ENCODE assay signal across 17 cellular contexts in genomic region chr17:76840884-76841775, GRCh38. TPM values are rescaled to one million over a fixed set of nuclear protein-coding genes. Genes with fewer than 3 reads are reported as not detected.
A peak's percentile ranks its signal among the peaks of the same experiment; 100 is the strongest.
DNase-seq lines count a peak whose midpoint lies in the region; ATAC-seq, FAIRE-seq and TF ChIP-seq lines count a peak whose summit lies in the region.
"Had no signal": no experiment of that assay in that cellular context is flagged by ENCODE, and none has a peak within 500 bp of the region (broad histone marks: within the 10 kb centered on the region; RNA-seq: fewer than 3 reads in every experiment).

No MANE protein-coding gene starts in this region.

- peaks cover 44% of the 10 kb centered on the region for H3K27me3 Mint-ChIP-seq in CD4-positive, CD25-positive, alpha-beta regulatory T cell
- peaks cover 33% of the 10 kb centered on the region for H3K27me3 Mint-ChIP-seq in WTC11 (ENCODE audit: low read depth)
- H3K27me3 Mint-ChIP-seq in activated CD8-positive, alpha-beta memory T cell treated with anti-CD3 and anti-CD28 coated beads, Interleukin-2, amount 10 ng/mL, durations not matched to agents 7 days and 5 days: peaks cover 46% of the 10 kb centered on the region

- H2BK15ac ChIP-seq in mesendoderm (replicated peaks; ENCODE audit: low read depth): no peak overlapping the region

- FAIRE-seq in kidney (lab: Jason Lieb, UNC): no peak
- FAIRE-seq: bronchial epithelial cell, GM12891 had no signal

- H4K5ac ChIP-seq in mesendoderm (ENCODE audit: low read length): no peak overlapping the region

- peaks cover 8% of the 10 kb centered on the region for H3K4me1 ChIP-seq in CD4-positive, CD25-positive, alpha-beta regulatory T cell (ENCODE audit: control insufficient read depth, insufficient read depth, low read length, poor library complexity, severe bottlenecking)
- H3K4me1 ChIP-seq in HUES6 (ENCODE audit: control insufficient read depth, insufficient read depth, low read length) (peaks cover 32% of the 10 kb centered on the region), mesendoderm (ENCODE audit: control insufficient read depth, low read depth, low read length) (no peaks in the 10 kb centered on the region), kidney (ENCODE audit: control insufficient read depth in 1 of 2, insufficient read depth in 1 of 2, low read depth in 1 of 2, low read length in 2 of 2) (peaks cover 0 to 2% of the 10 kb centered on the region in 2 donors)

- no peaks in the 10 kb centered on the region for H3K36me3 ChIP-seq in CD4-positive, CD25-positive, alpha-beta regulatory T cell (ENCODE audit: control insufficient read depth, insufficient read depth, low read length)
- H3K36me3 ChIP-seq in HUES6 (ENCODE audit: control insufficient read depth, insufficient read depth, low read length): no peaks in the 10 kb centered on the region
- H3K36me3 ChIP-seq in mesendoderm (ENCODE audit: control insufficient read depth, insufficient read depth, low read length): no peaks in the 10 kb centered on the region
- H3K36me3 ChIP-seq in kidney (ENCODE audit: control insufficient read depth in 1 of 2, insufficient read depth in 2 of 2, low read length in 2 of 2): no peaks in the 10 kb centered on the region
- H3K36me3 ChIP-seq: MG63, tibial nerve had no signal

- no peak overlapping the region for H3K9ac ChIP-seq in HUES6 (ENCODE audit: low read length)
- peak overlapping the region; percentile 47 for H3K9ac ChIP-seq in mesendoderm (ENCODE audit: low read length)
- no peak overlapping the region for H3K9ac ChIP-seq in kidney (ENCODE audit: low read length in 2 of 2)

- WGBS in mesendoderm (ENCODE audit: extremely low coverage, insufficient coverage, low lambda C conversion rate): no CpG with 5 or more reads among the region's 8 CpGs

- CTCF ChIA-PET in WTC11 (lab: Charles Lee): interaction anchor here (0.7 to 2.5 kb wide), 14 partner anchors 9 to 426 kb away, joined by 3 to 24 read pairs (median 5); partner anchors contain the start of gene MGAT5B
- CTCF ChIA-PET in activated CD8-positive, alpha-beta memory T cell treated with anti-CD3 and anti-CD28 coated beads, Interleukin-2, amount 10 ng/mL, durations not matched to agents 7 days and 5 days (lab: Charles Lee): interaction anchor here (1.4 kb wide), 1 partner anchor 215 kb away, joined by 4 read pairs; no protein-coding TSS in a partner anchor

- peak overlapping the region in 3 of 4 donors; percentile 39 to 61 (median 54) for H3K4me3 Mint-ChIP-seq in CD4-positive, CD25-positive, alpha-beta regulatory T cell
- peak overlapping the region; percentile 56 for H3K4me3 Mint-ChIP-seq in WTC11
- no peak overlapping the region for H3K4me3 Mint-ChIP-seq in activated CD8-positive, alpha-beta memory T cell treated with anti-CD3 and anti-CD28 coated beads, Interleukin-2, amount 10 ng/mL, durations not matched to agents 7 days and 5 days
- H3K4me3 Mint-ChIP-seq: activated naive CD4-positive, alpha-beta T cell treated with anti-CD3 and anti-CD28 coated beads for 36 hours had no signal

- H3K9me3 ChIP-seq in CD4-positive, CD25-positive, alpha-beta regulatory T cell (ENCODE audit: control insufficient read depth in 2 of 2, low read length in 2 of 2): no peaks in the 10 kb centered on the region
- no peaks in the 10 kb centered on the region for H3K9me3 ChIP-seq in HUES6 (ENCODE audit: control insufficient read depth, insufficient read depth, low read depth, low read length)
- H3K9me3 ChIP-seq in kidney (ENCODE audit: control insufficient read depth in 1 of 2, low read length in 2 of 2): no peaks in the 10 kb centered on the region
- H3K9me3 ChIP-seq: MG63 had no signal

- no peak for ATAC-seq in CD4-positive, CD25-positive, alpha-beta regulatory T cell (ENCODE audit: low read depth in 2 of 2)
- no peak for ATAC-seq in WTC11
- no peak for ATAC-seq in GM21717 (IDR thresholded peaks at IDR 0.05; ENCODE audit: unreplicated experiment)
- ATAC-seq in activated CD8-positive, alpha-beta memory T cell treated with anti-CD3 and anti-CD28 coated beads, Interleukin-2, amount 10 ng/mL, durations not matched to agents 7 days and 5 days: no peak

- H3K23ac ChIP-seq in mesendoderm (ENCODE audit: low read length): no peak overlapping the region

- H3K79me1 ChIP-seq in mesendoderm (ENCODE audit: low read length): no peaks in the 10 kb centered on the region

- H4K8ac ChIP-seq in mesendoderm (ENCODE audit: low read depth, low read length): no peak overlapping the region

- peaks cover 0 to 1% (median 0%) of the 10 kb centered on the region in 7 donors for H3K9me3 Mint-ChIP-seq in CD4-positive, CD25-positive, alpha-beta regulatory T cell
- H3K9me3 Mint-ChIP-seq in WTC11: no peaks in the 10 kb centered on the region
- H3K9me3 Mint-ChIP-seq in activated CD8-positive, alpha-beta memory T cell treated with anti-CD3 and anti-CD28 coated beads, Interleukin-2, amount 10 ng/mL, durations not matched to agents 7 days and 5 days (ENCODE audit: low read depth): no peaks in the 10 kb centered on the region
- H3K9me3 Mint-ChIP-seq: activated naive CD4-positive, alpha-beta T cell treated with anti-CD3 and anti-CD28 coated beads for 36 hours; naive B cell had no signal

- peaks cover 3 to 24% (median 11%) of the 10 kb centered on the region in 4 donors for H3K4me1 Mint-ChIP-seq in CD4-positive, CD25-positive, alpha-beta regulatory T cell
- peaks cover 51% of the 10 kb centered on the region for H3K4me1 Mint-ChIP-seq in WTC11
- peaks cover 21% of the 10 kb centered on the region for H3K4me1 Mint-ChIP-seq in activated CD8-positive, alpha-beta memory T cell treated with anti-CD3 and anti-CD28 coated beads, Interleukin-2, amount 10 ng/mL, durations not matched to agents 7 days and 5 days

- H3K27ac ChIP-seq in CD4-positive, CD25-positive, alpha-beta regulatory T cell (ENCODE audit: insufficient read depth, low read length, poor library complexity, severe bottlenecking): no peak overlapping the region
- no peak overlapping the region for H3K27ac ChIP-seq in HUES6 (ENCODE audit: low read depth, low read length)
- H3K27ac ChIP-seq in mesendoderm (ENCODE audit: low read depth, low read length): no peak overlapping the region
- no peak overlapping the region for H3K27ac ChIP-seq in kidney (ENCODE audit: low read depth in 2 of 2, low read length in 2 of 2)
- H3K27ac ChIP-seq: tibial nerve had no signal

- H3K4ac ChIP-seq in mesendoderm (ENCODE audit: low read depth, low read length): no peak overlapping the region

- TF ChIP-seq CTCF in WTC11 (IDR thresholded peaks at IDR 0.05) (no peak), kidney (IDR thresholded peaks at IDR 0.05; ENCODE audit: borderline replicate concordance, extremely low read depth, insufficient read depth) (no peak)

- no peaks in the 10 kb centered on the region for H3K36me3 Mint-ChIP-seq in CD4-positive, CD25-positive, alpha-beta regulatory T cell
- no peaks in the 10 kb centered on the region for H3K36me3 Mint-ChIP-seq in WTC11
- no peaks in the 10 kb centered on the region for H3K36me3 Mint-ChIP-seq in activated CD8-positive, alpha-beta memory T cell treated with anti-CD3 and anti-CD28 coated beads, Interleukin-2, amount 10 ng/mL, durations not matched to agents 7 days and 5 days
- H3K36me3 Mint-ChIP-seq: naive B cell had no signal

- peak overlapping the region; percentile 68 for H3K56ac ChIP-seq in mesendoderm (ENCODE audit: low read length)

- H3K27ac Mint-ChIP-seq in CD4-positive, CD25-positive, alpha-beta regulatory T cell: peak overlapping the region in 1 of 3 donors; percentile 16
- H3K27ac Mint-ChIP-seq in WTC11: no peak overlapping the region
- H3K27ac Mint-ChIP-seq in activated CD8-positive, alpha-beta memory T cell treated with anti-CD3 and anti-CD28 coated beads, Interleukin-2, amount 10 ng/mL, durations not matched to agents 7 days and 5 days: no peak overlapping the region
- H3K27ac Mint-ChIP-seq: activated naive CD4-positive, alpha-beta T cell treated with anti-CD3 and anti-CD28 coated beads for 36 hours; B cell had no signal

- no peaks in the 10 kb centered on the region for H3K79me2 ChIP-seq in mesendoderm (ENCODE audit: control insufficient read depth, insufficient read depth, low read length)

- H2BK5ac ChIP-seq in mesendoderm (ENCODE audit: low read length): peak overlapping the region; percentile 5

- peak overlapping the region; percentile 2 for H3K18ac ChIP-seq in mesendoderm (ENCODE audit: low read length)

- H2BK120ac ChIP-seq in mesendoderm (ENCODE audit: low read depth, low read length): no peak overlapping the region

- DNase-seq in CD4-positive, CD25-positive, alpha-beta regulatory T cell: no peak
- no peak for DNase-seq in WTC11 (ENCODE audit: low spot score)
- DNase-seq in mesendoderm: peak; percentile 41
- no peak for DNase-seq in germinal center (ENCODE audit: low spot score)
- DNase-seq in kidney: no peak
- DNase-seq in activated CD8-positive, alpha-beta memory T cell treated with anti-CD3 and anti-CD28 coated beads, Interleukin-2, amount 10 ng/mL, durations not matched to agents 7 days and 5 days: no peak
- DNase-seq: activated naive CD4-positive, alpha-beta T cell treated with anti-CD3 and anti-CD28 coated beads for 36 hours; left cardiac atrium; MG63; naive B cell; NK-92 treated with Interleukin-12 subunit alpha and Interleukin-12 subunit beta, amount 100 ng/mL, for 24 hours had no signal

- peak overlapping the region; percentile 55 for H3K4me2 ChIP-seq in mesendoderm (ENCODE audit: low read length)

- peaks cover 17% of the 10 kb centered on the region for H3K27me3 ChIP-seq in CD4-positive, CD25-positive, alpha-beta regulatory T cell (ENCODE audit: control insufficient read depth, insufficient read depth, low read length)
- H3K27me3 ChIP-seq in HUES6 (ENCODE audit: control insufficient read depth, insufficient read depth, low read length) (peaks cover 20% of the 10 kb centered on the region), mesendoderm (ENCODE audit: insufficient read depth, low read length, poor library complexity) (no peaks in the 10 kb centered on the region)

- H2AK5ac ChIP-seq in mesendoderm (ENCODE audit: low read length): no peak overlapping the region

- POLR2A ChIA-PET in WTC11 (lab: Charles Lee): interaction anchor here (0.6 kb wide), 2 partner anchors 25 to 140 kb away, joined by 3 to 6 read pairs; no protein-coding TSS in a partner anchor

- intact Hi-C loops in kidney (cut with DNase I): no loop called here

- no peak overlapping the region for H3K4me3 ChIP-seq in CD4-positive, CD25-positive, alpha-beta regulatory T cell (ENCODE audit: low read depth, low read length)
- H3K4me3 ChIP-seq in HUES6 (ENCODE audit: low read depth, low read length): peak overlapping the region; percentile 59
- H3K4me3 ChIP-seq in mesendoderm (ENCODE audit: low read length): no peak overlapping the region
- no peak overlapping the region for H3K4me3 ChIP-seq in kidney (ENCODE audit: low read length in 2 of 2)
- H3K4me3 ChIP-seq: MG63, tibial nerve had no signal

RNA-seq across cellular contexts. Expression of gene MGAT5B, which starts 27.1 kb away (rescaled TPM):
- not detected for total RNA-seq in CD4-positive, CD25-positive, alpha-beta regulatory T cell
- polyA plus RNA-seq in CD4-positive, CD25-positive, alpha-beta regulatory T cell: not detected
- 11.5 to 12.0 TPM (median 11.6 TPM) in 3 replicates for total RNA-seq in WTC11 (2021)
- polyA plus RNA-seq in mesendoderm (2013, experiment 1 of 2): 3.7 TPM
- polyA plus RNA-seq in mesendoderm (2013, experiment 2 of 2): 3.9 TPM
- total RNA-seq in kidney: 2.3 TPM
- polyA plus RNA-seq in kidney (ENCODE audit: insufficient read depth, low read depth, low replicate concordance): 0.56 TPM
- under 1 TPM; 0.18 to 0.68 TPM for total RNA-seq in activated CD8-positive, alpha-beta memory T cell treated with anti-CD3 and anti-CD28 coated beads, Interleukin-2, amount 10 ng/mL, durations not matched to agents 7 days and 5 days
- total RNA-seq: bronchial epithelial cell had no signal
